Comparison of ENCODE assay signal across 14 cellular contexts in genomic region chr10:52019078-52019644, GRCh38.
"Had no signal": no experiment of that assay in that cellular context is flagged by ENCODE, and none has a peak within 500 bp of the region (broad histone marks: within the 10 kb centered on the region; RNA-seq: fewer than 3 reads in every experiment).

No MANE protein-coding gene starts in this region.

- H3K27me3 ChIP-seq: upper lobe of left lung had no signal

- H3K9me3 Mint-ChIP-seq: activated T-cell treated with anti-CD3 and anti-CD28 coated beads, Interleukin-2, amount 50 U/mL, for 4 hours; stimulated activated naive CD8-positive, alpha-beta T cell treated with anti-CD3 and anti-CD28 coated beads, Interleukin-15, amount 100 ng/mL, for 72 hours had no signal

- DNase-seq: activated CD4-positive, alpha-beta memory T cell treated with anti-CD3 and anti-CD28 coated beads, Interleukin-2, amount 10 ng/mL, durations not matched to agents 7 days and 5 days; activated CD4-positive, alpha-beta T cell treated with anti-CD3 and anti-CD28 coated beads for 4 hours; activated effector memory CD4-positive, alpha-beta T cell treated with Interleukin-2 at 50 U/mL for 16 hours; activated naive CD4-positive, alpha-beta T cell treated with anti-CD3 and anti-CD28 coated beads, Interleukin-2, amount 50 U/mL, for 16 hours; activated T-cell treated with anti-CD3 and anti-CD28 coated beads, Interleukin-2, amount 50 U/mL, for 4 hours; foreskin fibroblast; mammary epithelial cell; naive thymus-derived CD8-positive, alpha-beta T cell; stimulated activated CD4-positive, alpha-beta T cell treated with anti-CD3 and anti-CD28 coated beads, Interleukin-1b, Interleukin-23, amount 100 ng/mL, for 48 hours; stimulated activated naive CD8-positive, alpha-beta T cell treated with anti-CD3 and anti-CD28 coated beads, Interleukin-15, amount 100 ng/mL, for 72 hours; T-helper 2 cell; upper lobe of left lung had no signal

- H3K27me3 Mint-ChIP-seq: activated CD4-positive, alpha-beta memory T cell treated with anti-CD3 and anti-CD28 coated beads, Interleukin-2, amount 10 ng/mL, durations not matched to agents 7 days and 5 days; stimulated activated naive CD8-positive, alpha-beta T cell treated with anti-CD3 and anti-CD28 coated beads, Interleukin-15, amount 100 ng/mL, for 72 hours had no signal

- H3K4me3 Mint-ChIP-seq: activated CD4-positive, alpha-beta memory T cell treated with anti-CD3 and anti-CD28 coated beads, Interleukin-2, amount 10 ng/mL, durations not matched to agents 7 days and 5 days; activated T-cell treated with anti-CD3 and anti-CD28 coated beads, Interleukin-2, amount 50 U/mL, for 4 hours; naive thymus-derived CD8-positive, alpha-beta T cell; stimulated activated naive CD8-positive, alpha-beta T cell treated with anti-CD3 and anti-CD28 coated beads, Interleukin-15, amount 100 ng/mL, for 72 hours had no signal

- H3K27ac ChIP-seq: upper lobe of left lung had no signal

- FAIRE-seq: endothelial cell of umbilical vein had no signal

- ATAC-seq: activated T-cell treated with anti-CD3 and anti-CD28 coated beads, Interleukin-2, amount 50 U/mL, for 4 hours; left lobe of liver; naive thymus-derived CD8-positive, alpha-beta T cell; stimulated activated naive CD8-positive, alpha-beta T cell treated with anti-CD3 and anti-CD28 coated beads, Interleukin-15, amount 100 ng/mL, for 72 hours had no signal

- H3K9me3 ChIP-seq: upper lobe of left lung had no signal

- H3K27ac Mint-ChIP-seq: activated CD4-positive, alpha-beta memory T cell treated with anti-CD3 and anti-CD28 coated beads, Interleukin-2, amount 10 ng/mL, durations not matched to agents 7 days and 5 days; naive thymus-derived CD8-positive, alpha-beta T cell; stimulated activated naive CD8-positive, alpha-beta T cell treated with anti-CD3 and anti-CD28 coated beads, Interleukin-15, amount 100 ng/mL, for 72 hours had no signal

- H3K36me3 ChIP-seq: upper lobe of left lung had no signal

- H3K36me3 Mint-ChIP-seq: naive thymus-derived CD8-positive, alpha-beta T cell had no signal

- H3K4me1 Mint-ChIP-seq: activated CD4-positive, alpha-beta memory T cell treated with anti-CD3 and anti-CD28 coated beads, Interleukin-2, amount 10 ng/mL, durations not matched to agents 7 days and 5 days; naive thymus-derived CD8-positive, alpha-beta T cell; stimulated activated naive CD8-positive, alpha-beta T cell treated with anti-CD3 and anti-CD28 coated beads, Interleukin-15, amount 100 ng/mL, for 72 hours had no signal

- H3K4me3 ChIP-seq: upper lobe of left lung had no signal
